ENCODE assay signal across 20 cellular contexts in the genomic region with DNA sequence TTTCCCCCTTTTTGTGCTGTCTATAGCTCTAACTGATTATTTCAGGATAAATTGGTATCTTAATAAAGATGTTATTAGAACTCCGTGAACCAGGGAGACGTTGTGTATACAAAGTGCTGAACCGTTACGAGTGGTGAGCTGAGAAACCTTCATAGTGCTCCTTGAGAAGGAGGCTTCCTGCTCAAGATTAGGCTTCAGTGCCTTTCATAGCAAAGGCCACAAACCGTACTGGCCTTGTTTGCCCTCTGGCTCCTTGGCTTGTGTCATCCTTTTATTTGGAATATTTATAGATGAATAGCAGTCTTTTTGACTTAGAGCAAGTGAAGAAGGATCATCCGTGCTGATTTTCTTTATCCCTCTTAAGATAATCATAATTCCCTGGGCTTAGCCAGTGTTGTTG. TPM values are rescaled to one million over a fixed set of nuclear protein-coding genes. Genes with fewer than 3 reads are reported as not detected.
DNase-seq lines count a peak whose midpoint lies in the region; TF ChIP-seq lines count a peak whose summit lies in the region.
"Had no signal": no experiment of that assay in that cellular context is flagged by ENCODE, and none has a peak within 500 bp of the region (broad histone marks: within the 10 kb centered on the region; RNA-seq: fewer than 3 reads in every experiment).

No MANE protein-coding gene starts in this region.

- H3K9me3 ChIP-seq in HEK293 (ENCODE audit: control insufficient read depth, insufficient read depth, low read depth, low read length) = no peaks in the 10 kb centered on the region
- no peaks in the 10 kb centered on the region for H3K9me3 ChIP-seq in thyroid gland
- H3K9me3 ChIP-seq: BLaER1, Caco-2, HAP-1 had no signal

- DNase-seq in NCI-H82 treated with DMSO at 0.1 percent for 48 hours (lab: John Stamatoyannopoulos, UW; ENCODE audit: unreplicated experiment) (peak; percentile 46), foreskin melanocyte (peak; percentile 62), thyroid gland (peak; percentile 60 to 64), NCI-H187 (lab: John Stamatoyannopoulos, UW) (no peak), DMS53 (lab: John Stamatoyannopoulos, UW) (no peak), NCI-H345 treated with DMSO at 0.1 percent for 48 hours (lab: John Stamatoyannopoulos, UW; ENCODE audit: unreplicated experiment) (no peak)
- DNase-seq: Caco-2; CD4-positive, CD25-positive, alpha-beta regulatory T cell; CD8-positive, alpha-beta T cell; DMS 273 treated with DMSO at 0.1 percent for 48 hours; DMS79 treated with DMSO at 0.1 percent for 48 hours; GF-D8; GOT3 had no signal

- H3K36me3 ChIP-seq in HEK293 (ENCODE audit: control insufficient read depth in 2 of 2, insufficient read depth in 1 of 2, low read length in 2 of 2) (peaks cover 86 to 93% of the 10 kb centered on the region in 2 experiments), thyroid gland (peaks cover 23 to 39% of the 10 kb centered on the region in 2 donors)

- peak overlapping the region; percentile 9; the same call in 1 of the 2 replicates for H3K27ac ChIP-seq in HEK293 (ENCODE audit: extremely low read depth, low read depth, low read length)
- H3K27ac ChIP-seq in thyroid gland = peak overlapping the region; percentile 59 to 78 (median 71)
- H3K27ac ChIP-seq: BLaER1, C4-2B had no signal

- H3K4me1 ChIP-seq in HEK293 (ENCODE audit: control insufficient read depth, insufficient read depth, low read length) (peaks cover 4% of the 10 kb centered on the region; the same call in 1 of the 2 replicates), thyroid gland (peaks cover 30 to 68% of the 10 kb centered on the region in 2 donors)
- H3K4me1 ChIP-seq: BLaER1, Caco-2 had no signal

- intact Hi-C loops in thyroid gland (cut with DNase I) = no loop called here

- no peaks in the 10 kb centered on the region for H3K27me3 ChIP-seq in thyroid gland
- H3K27me3 ChIP-seq: BLaER1 had no signal

- H3K4me3 ChIP-seq in HEK293 (ENCODE audit: low read depth, low read length) (no peak overlapping the region), thyroid gland (replicated peaks in 1 of 3) (no peak overlapping the region)
- H3K4me3 ChIP-seq: BLaER1, HAP-1 had no signal

- TF ChIP-seq POLR2A in thyroid gland (IDR thresholded peaks at IDR 0.05) = no peak

- no peak for TF ChIP-seq CTCF in HEK293 (tag by site-specific recombination; IDR thresholded peaks at IDR 0.05)
- no peak for TF ChIP-seq CTCF in thyroid gland (IDR thresholded peaks at IDR 0.05)

- POLR2A ChIA-PET in HEK293 (lab: Yijun Ruan, JAX) = no interaction called here

- CTCF ChIA-PET in HEK293 (lab: Yijun Ruan, JAX) = interaction anchor here (0.6 to 11.2 kb wide), 5 partner anchors 13 to 48 kb away, joined by 4 to 208 read pairs (median 6); no protein-coding TSS in a partner anchor

- WGBS in thyroid gland, 2 donors = 28 to 42% methylated on average over 6 of the region's 6 CpGs

TF ChIP-seq in HEK293, 187 proteins besides CTCF, POLR2A, EP300 and RAD21:
- TF ChIP-seq IKZF3 (tag by site-specific recombination; IDR thresholded peaks at IDR 0.05) = no peak
- TF ChIP-seq ZFP37 (tag by site-specific recombination; IDR thresholded peaks at IDR 0.05) = no peak

RNA-seq across cellular contexts. Expression of gene EIF3L, which starts 16.3 kb away (rescaled TPM):
- total RNA-seq in thyroid gland = 100 to 1,000 TPM; 423 to 557 (median 455) TPM

RNA-seq across cellular contexts. Expression of gene ANKRD54, which starts 21.4 kb away (rescaled TPM):
- total RNA-seq in thyroid gland = 10 to 100 TPM; 54.7 to 75.9 (median 61.5) TPM

RNA-seq across cellular contexts. Expression of gene MICALL1, which starts 40.6 kb away (rescaled TPM):
- 10 to 100 TPM; 22.2 to 48.3 (median 30.8) TPM for total RNA-seq in thyroid gland

RNA-seq across cellular contexts. Expression of gene GALR3, which starts 42.3 kb away (rescaled TPM):
- total RNA-seq in thyroid gland = not detected
- total RNA-seq: B cell; CD4-positive, CD25-positive, alpha-beta regulatory T cell; CD8-positive, alpha-beta T cell; Daoy; G401 had no signal

RNA-seq across cellular contexts. Expression of gene GCAT, which starts 57.8 kb away (rescaled TPM):
- 10 to 100 TPM; 30.4 to 59.1 (median 38.2) TPM for total RNA-seq in thyroid gland

Comparison
In these comparisons a context has a peak if more than half of its experiments do, and no peak if none do; other contexts are left out.
1. DNase-seq: peak in NCI-H82 treated with DMSO at 0.1 percent for 48 hours (single experiment), foreskin melanocyte (single experiment) and thyroid gland (2 of 2); none in NCI-H187 (0 of 2), DMS53 (single experiment) and NCI-H345 treated with DMSO at 0.1 percent for 48 hours (single experiment).